In the genomic region with DNA sequence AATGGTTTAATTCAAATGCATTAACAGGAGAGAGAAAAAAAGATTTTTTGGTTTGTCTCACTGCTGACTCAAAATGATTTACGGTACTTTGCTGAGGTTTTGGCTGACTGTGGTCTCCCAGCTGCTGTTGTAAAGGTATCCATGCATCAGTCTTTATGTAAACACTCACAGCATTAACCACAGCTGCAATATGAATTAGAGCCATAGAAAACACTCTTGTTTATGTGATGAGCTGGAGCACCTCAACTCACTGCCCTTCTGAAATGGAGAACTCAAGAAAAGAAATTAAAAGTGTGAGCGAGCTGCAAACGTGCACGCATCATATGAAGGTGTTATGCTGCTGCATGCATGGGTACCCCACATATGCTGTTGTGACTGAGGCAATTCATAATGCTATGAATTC, we compare ENCODE assay signal across 1 cellular context.
A peak's percentile ranks its signal among the peaks of the same experiment; 100 is the strongest.
TF ChIP-seq lines count a peak whose summit lies in the region.

No MANE protein-coding gene starts in this region.

TF ChIP-seq in GM12878, 131 proteins besides CTCF, POLR2A, EP300 and RAD21 (continued from another document):
- TF ChIP-seq CHD2 (IDR thresholded peaks at IDR 0.05; ENCODE audit: borderline replicate concordance, low read depth, low read length) (peak; percentile 60), NFXL1 (IDR thresholded peaks at IDR 0.05; ENCODE audit: borderline replicate concordance) (no peak), RUNX3 (IDR thresholded peaks at IDR 0.05; ENCODE audit: low read length) (peak; percentile 100)
